ENCODE assay signal across 13 cellular contexts in the genomic region with DNA sequence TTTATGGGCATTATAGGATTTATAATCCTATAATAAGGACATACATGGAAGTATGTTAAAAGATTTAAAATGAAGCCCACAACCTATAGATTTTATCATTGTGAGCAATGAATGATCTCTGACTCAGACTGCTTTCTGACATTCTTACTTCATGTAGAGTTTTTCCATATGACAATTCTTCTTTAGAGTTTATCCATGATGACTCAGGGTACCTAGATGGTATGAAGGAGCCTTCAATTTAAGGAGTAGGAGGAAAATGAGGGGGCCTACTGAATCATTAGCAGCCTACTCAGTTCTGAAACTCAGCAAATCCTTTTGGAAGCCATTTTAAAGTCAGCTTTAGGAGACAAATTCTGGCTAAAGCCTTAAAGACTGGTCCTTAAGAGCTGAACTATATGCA. TPM values are rescaled to one million over a fixed set of nuclear protein-coding genes. Genes with fewer than 3 reads are reported as not detected.
A peak's percentile ranks its signal among the peaks of the same experiment; 100 is the strongest.
DNase-seq lines count a peak whose midpoint lies in the region; ATAC-seq and TF ChIP-seq lines count a peak whose summit lies in the region.
"Had no signal": no experiment of that assay in that cellular context is flagged by ENCODE, and none has a peak within 500 bp of the region (broad histone marks: within the 10 kb centered on the region; RNA-seq: fewer than 3 reads in every experiment).

No MANE protein-coding gene starts in this region.

- peak overlapping the region; percentile 4 for H3K4me3 Mint-ChIP-seq in HFFc6
- H3K4me3 Mint-ChIP-seq in activated T-helper 2 cell treated with anti-CD3 and anti-CD28 coated beads, Interferon-gamma antibody, Interleukin-2, Interleukin-4, amounts not matched to agents 10 μg/mL and 5 μg/mL and 100 μg/mL, durations not matched to agents 14 hours and 24 hours and 36 hours (ENCODE audit: low read depth) = peak overlapping the region; percentile 26

- intact Hi-C loops in A673 (cut with micrococcal nuclease; ENCODE audit: unreplicated experiment) = no loop called here
- intact Hi-C loops in activated T-helper 2 cell treated with anti-CD3 and anti-CD28 coated beads, Interferon-gamma antibody, Interleukin-2, Interleukin-4, amounts not matched to agents 10 μg/mL and 5 μg/mL and 100 μg/mL, durations not matched to agents 14 hours and 24 hours and 36 hours (cut with micrococcal nuclease) = loop anchor here (1.0 to 2.0 kb wide), 8 partner anchors 10 to 192 kb away; partner anchors contain the start of gene PELI1
- intact Hi-C loops in left ventricle myocardium superior (cut with micrococcal nuclease) = no loop called here

- H3K4me1 Mint-ChIP-seq in HFFc6 (ENCODE audit: low read depth) = peaks cover 70% of the 10 kb centered on the region
- peaks cover 69% of the 10 kb centered on the region for H3K4me1 Mint-ChIP-seq in activated T-helper 2 cell treated with anti-CD3 and anti-CD28 coated beads, Interferon-gamma antibody, Interleukin-2, Interleukin-4, amounts not matched to agents 10 μg/mL and 5 μg/mL and 100 μg/mL, durations not matched to agents 14 hours and 24 hours and 36 hours (ENCODE audit: low read depth)

- no peak for ATAC-seq in left ventricle myocardium superior
- ATAC-seq: heart right ventricle, psoas muscle had no signal

- peaks cover 100% of the 10 kb centered on the region for H3K79me2 ChIP-seq in hepatocyte

- H3K27me3 ChIP-seq in A673 (replicated peaks; ENCODE audit: insufficient read depth, low read depth, low read length, poor library complexity) = no peaks in the 10 kb centered on the region
- no peaks in the 10 kb centered on the region for H3K27me3 ChIP-seq in hepatocyte
- H3K27me3 ChIP-seq: BLaER1 treated with 17β-estradiol and CSF1 and Interleukin-3, amounts not matched to agents 10 nM and 100 nM; heart right ventricle had no signal

- H3K4me3 ChIP-seq in A673 (ENCODE audit: low read depth, low read length, poor library complexity, severe bottlenecking) (no peak overlapping the region), hepatocyte (no peak overlapping the region)
- H3K4me3 ChIP-seq: BLaER1 treated with 17β-estradiol and CSF1 and Interleukin-3, amounts not matched to agents 10 nM and 100 nM; heart right ventricle; psoas muscle had no signal

- no peak overlapping the region for H2AFZ ChIP-seq in hepatocyte

- BruUV-seq in A673 (replicated peaks; lab: Mats Ljungman, UMichigan) = no TSS peak

- H3K36me3 ChIP-seq in A673 (ENCODE audit: insufficient read depth, low read length, poor library complexity, severe bottlenecking) (no peaks in the 10 kb centered on the region), hepatocyte (replicated peaks; ENCODE audit: insufficient read depth, low read depth) (no peaks in the 10 kb centered on the region)
- H3K36me3 ChIP-seq: heart right ventricle had no signal

- H3K27ac ChIP-seq in A673 (ENCODE audit: low read depth, low read length, poor library complexity, severe bottlenecking) (no peak overlapping the region), hepatocyte (peak overlapping the region; percentile 23)
- H3K27ac ChIP-seq: BLaER1 treated with 17β-estradiol and CSF1 and Interleukin-3, amounts not matched to agents 10 nM and 100 nM; psoas muscle had no signal

- H3K9me2 ChIP-seq in hepatocyte (replicated peaks; ENCODE audit: insufficient read depth) = no peaks in the 10 kb centered on the region

- CTCF ChIA-PET in A673 (lab: Charles Lee) = no interaction called here

- TF ChIP-seq CTCF in A673 (conservative IDR thresholded peaks at IDR 0.05; ENCODE audit: low read depth, low read length) (no peak), HFFc6 (IDR thresholded peaks at IDR 0.05) (no peak), hepatocyte (IDR thresholded peaks at IDR 0.05; ENCODE audit: poor library complexity) (no peak)

- H4K20me1 ChIP-seq in hepatocyte (ENCODE audit: insufficient read depth, poor library complexity, severe bottlenecking) = peaks cover 26% of the 10 kb centered on the region

- peaks cover 39% of the 10 kb centered on the region for H3K4me1 ChIP-seq in A673 (ENCODE audit: insufficient read depth, low read length, poor library complexity, severe bottlenecking)
- peaks cover 24% of the 10 kb centered on the region for H3K4me1 ChIP-seq in hepatocyte (ENCODE audit: insufficient read depth)
- H3K4me1 ChIP-seq: psoas muscle had no signal

- no peaks in the 10 kb centered on the region; the same call in 1 of the 2 replicates for H3K36me3 Mint-ChIP-seq in HFFc6 (ENCODE audit: low read depth)
- peaks cover 45% of the 10 kb centered on the region for H3K36me3 Mint-ChIP-seq in activated T-helper 2 cell treated with anti-CD3 and anti-CD28 coated beads, Interferon-gamma antibody, Interleukin-2, Interleukin-4, amounts not matched to agents 10 μg/mL and 5 μg/mL and 100 μg/mL, durations not matched to agents 14 hours and 24 hours and 36 hours (ENCODE audit: low read depth)

- H3K4me2 ChIP-seq in hepatocyte = peak overlapping the region; percentile 10

- H3K9me3 Mint-ChIP-seq in HFFc6 = no peaks in the 10 kb centered on the region
- H3K9me3 Mint-ChIP-seq in activated T-helper 2 cell treated with anti-CD3 and anti-CD28 coated beads, Interferon-gamma antibody, Interleukin-2, Interleukin-4, amounts not matched to agents 10 μg/mL and 5 μg/mL and 100 μg/mL, durations not matched to agents 14 hours and 24 hours and 36 hours = no peaks in the 10 kb centered on the region

- no peaks in the 10 kb centered on the region; the same call in 1 of the 2 replicates for H3K27me3 Mint-ChIP-seq in HFFc6 (ENCODE audit: insufficient read depth)
- H3K27me3 Mint-ChIP-seq in activated T-helper 2 cell treated with anti-CD3 and anti-CD28 coated beads, Interferon-gamma antibody, Interleukin-2, Interleukin-4, amounts not matched to agents 10 μg/mL and 5 μg/mL and 100 μg/mL, durations not matched to agents 14 hours and 24 hours and 36 hours (ENCODE audit: low read depth) = no peaks in the 10 kb centered on the region

- peak overlapping the region; percentile 28 for H3K27ac Mint-ChIP-seq in HFFc6
- H3K27ac Mint-ChIP-seq in activated T-helper 2 cell treated with anti-CD3 and anti-CD28 coated beads, Interferon-gamma antibody, Interleukin-2, Interleukin-4, amounts not matched to agents 10 μg/mL and 5 μg/mL and 100 μg/mL, durations not matched to agents 14 hours and 24 hours and 36 hours = peak overlapping the region; percentile 68

- peak; percentile 47 for DNase-seq in A673 (ENCODE audit: low spot score)
- peak; percentile 70 for DNase-seq in HFFc6
- DNase-seq in activated T-helper 2 cell treated with anti-CD3 and anti-CD28 coated beads, Interferon-gamma antibody, Interleukin-2, Interleukin-4, amounts not matched to agents 10 μg/mL and 5 μg/mL and 100 μg/mL, durations not matched to agents 14 hours and 24 hours and 36 hours (ENCODE audit: low spot score) = no peak
- DNase-seq in hepatocyte (ENCODE audit: low spot score) = no peak
- DNase-seq in activated gamma-delta T cell (lab: John Stamatoyannopoulos, UW) = no peak
- DNase-seq in NCI-H146 (lab: John Stamatoyannopoulos, UW) = no peak
- no peak for DNase-seq in NCI-H1930 (lab: John Stamatoyannopoulos, UW)
- no peak for DNase-seq in left ventricle myocardium superior
- DNase-seq: activated naive CD4-positive, alpha-beta T cell treated with anti-CD3 and anti-CD28 coated beads, Interleukin-2, amount 50 U/mL, for 16 hours; heart right ventricle; NCI-H345; psoas muscle had no signal

- H3K9me3 ChIP-seq in A673 (ENCODE audit: low read depth, low read length, poor library complexity, severe bottlenecking) = no peaks in the 10 kb centered on the region
- H3K9me3 ChIP-seq in hepatocyte (ENCODE audit: low read depth) = no peaks in the 10 kb centered on the region
- H3K9me3 ChIP-seq: BLaER1 treated with 17β-estradiol and CSF1 and Interleukin-3, amounts not matched to agents 10 nM and 100 nM; heart right ventricle; psoas muscle had no signal

- POLR2A ChIA-PET in A673 (lab: Charles Lee; ENCODE audit: low non-redundant PET) = interaction anchor here (0.8 kb wide), 1 partner anchor 178 kb away, joined by 3 read pairs; no protein-coding TSS in a partner anchor

RNA-seq across cellular contexts. Expression of gene PELI1, which starts 10.4 kb away (rescaled TPM):
- total RNA-seq in A673 (2021) (35.1 and 36.9 TPM in 2 replicates), hepatocyte (60.0 and 62.9 TPM in 2 replicates), left ventricle myocardium superior (8.2 TPM)
- 1 to 10 TPM; 1.9 to 4.9 (median 2.8) TPM for total RNA-seq in HFFc6 (2021; fragmentation: NEBNext Ultra II Directional; extraction: Animal tissue kit (Norgen Biotek cat#: 25700))
- total RNA-seq in activated T-helper 2 cell treated with anti-CD3 and anti-CD28 coated beads, Interferon-gamma antibody, Interleukin-2, Interleukin-4, amounts not matched to agents 10 μg/mL and 5 μg/mL and 100 μg/mL, durations not matched to agents 14 hours and 24 hours and 36 hours = 21.6 and 25.1 TPM in 2 replicates
- 30.5 and 32.6 TPM in 2 replicates for polyA plus RNA-seq in hepatocyte

Comparison
In these comparisons a context has a peak if more than half of its experiments do, and no peak if none do; other contexts are left out.
1. DNase-seq: peak in A673 (single experiment) and HFFc6 (single experiment); none in activated T-helper 2 cell treated with anti-CD3 and anti-CD28 coated beads, Interferon-gamma antibody, Interleukin-2, Interleukin-4, amounts not matched to agents 10 μg/mL and 5 μg/mL and 100 μg/mL, durations not matched to agents 14 hours and 24 hours and 36 hours (single experiment), hepatocyte (single experiment), activated gamma-delta T cell (single experiment), NCI-H146 (single experiment), NCI-H1930 (0 of 2) and left ventricle myocardium superior (single experiment).